Comparison of ENCODE assay signal across 18 cellular contexts in the genomic region with DNA sequence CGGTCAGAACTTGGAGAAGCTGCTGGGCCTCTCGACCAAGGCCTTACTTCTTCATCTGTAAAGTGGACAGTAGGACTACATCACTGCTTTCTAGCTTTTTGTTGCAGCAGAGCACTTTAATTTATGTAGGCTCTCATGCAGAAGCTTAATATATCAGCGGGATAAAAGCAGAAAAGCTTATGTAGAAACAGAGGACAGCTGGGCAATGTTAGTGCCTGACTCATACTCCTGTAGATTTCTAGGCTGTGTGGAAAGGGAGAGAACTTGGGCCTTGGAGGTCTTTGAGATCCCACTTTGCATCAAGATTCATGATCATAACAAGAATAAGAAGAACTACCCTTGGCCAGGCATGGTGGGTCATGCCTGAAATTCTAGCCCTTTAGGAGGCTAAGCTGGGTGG.
A peak's percentile ranks its signal among the peaks of the same experiment; 100 is the strongest.
DNase-seq lines count a peak whose midpoint lies in the region; ATAC-seq and TF ChIP-seq lines count a peak whose summit lies in the region.
"Had no signal": no experiment of that assay in that cellular context is flagged by ENCODE, and none has a peak within 500 bp of the region (broad histone marks: within the 10 kb centered on the region; RNA-seq: fewer than 3 reads in every experiment).

No MANE protein-coding gene starts in this region.

- no peaks in the 10 kb centered on the region for H3K9me3 Mint-ChIP-seq in stimulated activated effector memory CD8-positive, alpha-beta T cell treated with anti-CD3 and anti-CD28 coated beads, Interleukin-12 subunit alpha, Interleukin-12 subunit beta, amount 100 ng/mL, for 72 hours
- H3K9me3 Mint-ChIP-seq in activated CD8-positive, alpha-beta T cell treated with anti-CD3 and anti-CD28 coated beads for 36 hours = no peaks in the 10 kb centered on the region
- H3K9me3 Mint-ChIP-seq: activated CD4-positive, alpha-beta T cell treated with anti-CD3 and anti-CD28 coated beads, Interleukin-2, amount 10 ng/mL, durations not matched to agents 24 days and 14 days; naive B cell; T-helper 1 cell treated with Interleukin-12 subunit alpha and Interleukin-12 subunit beta and Interleukin-4 antibody, amounts not matched to agents 30 μg/mL and 1 μg/mL, for 36 hours had no signal

- H3K9ac ChIP-seq in rectal smooth muscle tissue (ENCODE audit: low read length) = no peak overlapping the region

- no peak overlapping the region for H3K27ac Mint-ChIP-seq in stimulated activated effector memory CD8-positive, alpha-beta T cell treated with anti-CD3 and anti-CD28 coated beads, Interleukin-12 subunit alpha, Interleukin-12 subunit beta, amount 100 ng/mL, for 72 hours
- no peak overlapping the region for H3K27ac Mint-ChIP-seq in activated CD8-positive, alpha-beta T cell treated with anti-CD3 and anti-CD28 coated beads for 36 hours
- H3K27ac Mint-ChIP-seq: activated CD4-positive, alpha-beta T cell treated with anti-CD3 and anti-CD28 coated beads, Interleukin-2, amount 10 ng/mL, durations not matched to agents 24 days and 14 days; activated naive CD8-positive, alpha-beta T cell; naive B cell; T-helper 1 cell treated with Interleukin-12 subunit alpha and Interleukin-12 subunit beta and Interleukin-4 antibody, amounts not matched to agents 30 μg/mL and 1 μg/mL, for 36 hours had no signal

- POLR2A ChIA-PET in activated CD8-positive, alpha-beta T cell treated with anti-CD3 and anti-CD28 coated beads for 36 hours (lab: Charles Lee) = no interaction called here

- H3K4me1 Mint-ChIP-seq in stimulated activated effector memory CD8-positive, alpha-beta T cell treated with anti-CD3 and anti-CD28 coated beads, Interleukin-12 subunit alpha, Interleukin-12 subunit beta, amount 100 ng/mL, for 72 hours = peaks cover 24% of the 10 kb centered on the region
- H3K4me1 Mint-ChIP-seq in activated CD8-positive, alpha-beta T cell treated with anti-CD3 and anti-CD28 coated beads for 36 hours (ENCODE audit: low read depth) = no peaks in the 10 kb centered on the region
- H3K4me1 Mint-ChIP-seq: naive B cell had no signal

- peak; percentile 45 for DNase-seq in HCEC 1CT
- no peak for DNase-seq in adrenal gland
- peak; percentile 41 for DNase-seq in fibroblast of pulmonary artery (ENCODE audit: low read depth)
- DNase-seq in NCI-H2227 (lab: John Stamatoyannopoulos, UW; ENCODE audit: unreplicated experiment) = no peak
- DNase-seq in mucosa of descending colon = no peak
- DNase-seq in stimulated activated effector memory CD8-positive, alpha-beta T cell treated with anti-CD3 and anti-CD28 coated beads, Interleukin-12 subunit alpha, Interleukin-12 subunit beta, amount 100 ng/mL, for 72 hours (ENCODE audit: low spot score in 2 of 2) = no peak
- DNase-seq in activated CD8-positive, alpha-beta T cell treated with anti-CD3 and anti-CD28 coated beads for 36 hours = no peak
- DNase-seq: activated CD4-positive, alpha-beta T cell treated with anti-CD3 and anti-CD28 coated beads, Interleukin-2, amount 10 ng/mL, durations not matched to agents 24 days and 14 days; islet precursor cell; naive B cell; NCI-H146; NCI-H2171; NCI-H526; nucleus accumbens; Peyer's patch had no signal

- H3K36me3 ChIP-seq in adrenal gland (replicated peaks in 1 of 2) (no peaks in the 10 kb centered on the region), rectal smooth muscle tissue (ENCODE audit: control insufficient read depth, insufficient read depth, low read length) (no peaks in the 10 kb centered on the region), mucosa of descending colon (ENCODE audit: low read depth) (no peaks in the 10 kb centered on the region)

- TF ChIP-seq POLR2A in adrenal gland (IDR thresholded peaks at IDR 0.05) = no peak

- H3K36me3 Mint-ChIP-seq in stimulated activated effector memory CD8-positive, alpha-beta T cell treated with anti-CD3 and anti-CD28 coated beads, Interleukin-12 subunit alpha, Interleukin-12 subunit beta, amount 100 ng/mL, for 72 hours = peaks cover 5% of the 10 kb centered on the region
- H3K36me3 Mint-ChIP-seq in activated CD8-positive, alpha-beta T cell treated with anti-CD3 and anti-CD28 coated beads for 36 hours (ENCODE audit: low read depth) = no peaks in the 10 kb centered on the region
- H3K36me3 Mint-ChIP-seq: naive B cell had no signal

- no peaks in the 10 kb centered on the region for H3K27me3 ChIP-seq in adrenal gland
- no peaks in the 10 kb centered on the region for H3K27me3 ChIP-seq in rectal smooth muscle tissue (ENCODE audit: control insufficient read depth, insufficient read depth, low read length)
- H3K27me3 ChIP-seq: Peyer's patch had no signal

- H3K4me3 ChIP-seq in adrenal gland (no peak overlapping the region), fibroblast of pulmonary artery (replicated peaks; ENCODE audit: low read depth, low read length) (no peak overlapping the region), rectal smooth muscle tissue (ENCODE audit: low read length) (no peak overlapping the region), mucosa of descending colon (no peak overlapping the region)
- H3K4me3 ChIP-seq: Peyer's patch had no signal

- intact Hi-C loops in adrenal gland (cut with DNase I) = no loop called here
- intact Hi-C loops in mucosa of descending colon (cut with DNase I, micrococcal nuclease) = no loop called here
- intact Hi-C loops in activated CD8-positive, alpha-beta T cell treated with anti-CD3 and anti-CD28 coated beads for 36 hours (cut with micrococcal nuclease) = no loop called here

- H3K9me3 ChIP-seq in adrenal gland (replicated peaks in 1 of 3) = no peaks in the 10 kb centered on the region
- H3K9me3 ChIP-seq in mucosa of descending colon = no peaks in the 10 kb centered on the region
- H3K9me3 ChIP-seq: Peyer's patch had no signal

- WGBS in adrenal gland, 4 donors = 87 to 94% (median 91%) methylated on average over 3 of the region's 3 CpGs

- H3K4me3 Mint-ChIP-seq in stimulated activated effector memory CD8-positive, alpha-beta T cell treated with anti-CD3 and anti-CD28 coated beads, Interleukin-12 subunit alpha, Interleukin-12 subunit beta, amount 100 ng/mL, for 72 hours = no peak overlapping the region
- H3K4me3 Mint-ChIP-seq in activated CD8-positive, alpha-beta T cell treated with anti-CD3 and anti-CD28 coated beads for 36 hours = no peak overlapping the region
- H3K4me3 Mint-ChIP-seq: activated CD4-positive, alpha-beta T cell treated with anti-CD3 and anti-CD28 coated beads, Interleukin-2, amount 10 ng/mL, durations not matched to agents 24 days and 14 days; activated naive CD8-positive, alpha-beta T cell; T-helper 1 cell treated with Interleukin-12 subunit alpha and Interleukin-12 subunit beta and Interleukin-4 antibody, amounts not matched to agents 30 μg/mL and 1 μg/mL, for 36 hours had no signal

- peak overlapping the region in 3 of 5 donors; percentile 38 to 74 (median 66) for H3K27ac ChIP-seq in adrenal gland
- H3K27ac ChIP-seq in rectal smooth muscle tissue (ENCODE audit: low read depth, low read length) = peak overlapping the region; percentile 66
- H3K27ac ChIP-seq: Peyer's patch had no signal

- peaks cover 24 to 38% of the 10 kb centered on the region in 2 donors for H3K4me1 ChIP-seq in adrenal gland (replicated peaks in 1 of 2)
- H3K4me1 ChIP-seq in rectal smooth muscle tissue (ENCODE audit: control insufficient read depth, insufficient read depth, low read length) = peaks cover 32% of the 10 kb centered on the region
- peaks cover 4% of the 10 kb centered on the region for H3K4me1 ChIP-seq in mucosa of descending colon (ENCODE audit: low read depth)

- TF ChIP-seq CTCF in adrenal gland (IDR thresholded peaks at IDR 0.05) = no peak
- TF ChIP-seq CTCF in fibroblast of pulmonary artery (IDR thresholded peaks at IDR 0.05; ENCODE audit: low read length, missing control alignments) = no peak
- no peak for TF ChIP-seq CTCF in mucosa of descending colon (IDR thresholded peaks at IDR 0.05)
- TF ChIP-seq CTCF in activated CD8-positive, alpha-beta T cell treated with anti-CD3 and anti-CD28 coated beads for 36 hours (IDR thresholded peaks at IDR 0.05) = no peak

- CTCF ChIA-PET in activated CD8-positive, alpha-beta T cell treated with anti-CD3 and anti-CD28 coated beads for 36 hours (lab: Charles Lee) = interaction anchor here (1.1 to 3.2 kb wide), 2 partner anchors 12 to 44 kb away, joined by 3 to 16 read pairs; no protein-coding TSS in a partner anchor

- no peaks in the 10 kb centered on the region for H3K27me3 Mint-ChIP-seq in activated CD8-positive, alpha-beta T cell treated with anti-CD3 and anti-CD28 coated beads for 36 hours
- H3K27me3 Mint-ChIP-seq: activated CD4-positive, alpha-beta T cell treated with anti-CD3 and anti-CD28 coated beads, Interleukin-2, amount 10 ng/mL, durations not matched to agents 24 days and 14 days; activated naive CD8-positive, alpha-beta T cell; naive B cell had no signal

- no peak for ATAC-seq in mucosa of descending colon
- ATAC-seq in stimulated activated effector memory CD8-positive, alpha-beta T cell treated with anti-CD3 and anti-CD28 coated beads, Interleukin-12 subunit alpha, Interleukin-12 subunit beta, amount 100 ng/mL, for 72 hours = no peak
- no peak for ATAC-seq in activated CD8-positive, alpha-beta T cell treated with anti-CD3 and anti-CD28 coated beads for 36 hours

Comparison
In these comparisons a context has a peak if more than half of its experiments do, and no peak if none do; other contexts are left out.
1. DNase-seq: peak in HCEC 1CT (single experiment) and fibroblast of pulmonary artery (single experiment); none in adrenal gland (0 of 7), NCI-H2227 (single experiment), mucosa of descending colon (0 of 3), stimulated activated effector memory CD8-positive, alpha-beta T cell treated with anti-CD3 and anti-CD28 coated beads, Interleukin-12 subunit alpha, Interleukin-12 subunit beta, amount 100 ng/mL, for 72 hours (0 of 2) and activated CD8-positive, alpha-beta T cell treated with anti-CD3 and anti-CD28 coated beads for 36 hours (single experiment).